12 cellular contexts compared by ENCODE assay signal in the genomic region with DNA sequence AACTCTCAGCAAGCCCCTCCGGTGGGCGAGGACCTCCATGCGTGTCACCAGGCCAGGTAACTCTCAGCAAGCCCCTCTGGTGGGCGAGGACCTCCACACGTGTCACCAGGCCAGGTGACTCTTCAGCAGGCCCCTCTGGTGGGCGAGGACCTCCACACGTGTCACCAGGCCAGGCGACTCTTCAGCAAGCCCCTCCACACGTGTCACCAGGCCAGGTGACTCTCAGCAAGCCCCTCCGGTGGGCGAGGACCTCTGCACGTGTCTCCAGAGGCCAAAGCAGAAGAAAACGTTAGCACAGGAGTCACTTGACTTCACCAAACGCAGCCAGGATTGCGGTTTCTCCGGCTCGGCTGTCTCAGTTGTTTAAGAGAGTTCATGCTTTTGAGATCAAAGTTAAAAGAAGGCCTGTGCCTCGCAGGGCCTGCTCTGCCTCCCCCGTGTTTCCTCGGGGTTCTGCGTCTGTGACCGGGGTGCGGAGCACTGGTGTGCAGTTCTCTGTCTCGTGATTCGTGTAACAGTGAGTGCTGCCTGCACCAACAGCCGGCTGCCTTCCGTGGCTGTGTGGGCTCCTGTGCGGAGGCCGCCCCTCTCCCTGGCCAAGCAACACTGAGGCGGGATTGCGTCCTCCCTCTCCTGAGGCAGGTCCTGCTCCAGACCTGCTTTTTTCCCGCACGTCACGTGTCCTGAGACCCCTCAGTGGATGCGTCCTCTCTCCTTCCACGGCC.
"Had no signal": no experiment of that assay in that cellular context is flagged by ENCODE, and none has a peak within 500 bp of the region (broad histone marks: within the 10 kb centered on the region; RNA-seq: fewer than 3 reads in every experiment).

No MANE protein-coding gene starts in this region.

- ATAC-seq: activated CD4-positive, CD25-positive, alpha-beta regulatory T cell treated with anti-CD3 and anti-CD28 coated beads, Interleukin-2, amount 50 U/mL, for 24 hours had no signal

- H3K9me3 Mint-ChIP-seq: activated T-helper 2 cell treated with anti-CD3 and anti-CD28 coated beads, Interferon-gamma antibody, Interleukin-2, Interleukin-4, amounts not matched to agents 10 μg/mL and 5 μg/mL and 100 μg/mL, durations not matched to agents 14 hours and 24 hours and 36 hours; stimulated activated naive CD8-positive, alpha-beta T cell treated with anti-CD3 and anti-CD28 coated beads, Interleukin-15, Interleukin-2, amounts not matched to agents 100 ng/mL and 50 ng/mL, for 24 hours had no signal

- H3K27ac Mint-ChIP-seq: activated T-helper 2 cell treated with anti-CD3 and anti-CD28 coated beads, Interferon-gamma antibody, Interleukin-2, Interleukin-4, amounts not matched to agents 10 μg/mL and 5 μg/mL and 100 μg/mL, durations not matched to agents 14 hours and 24 hours and 36 hours; stimulated activated naive CD8-positive, alpha-beta T cell treated with anti-CD3 and anti-CD28 coated beads, Interleukin-15, Interleukin-2, amounts not matched to agents 100 ng/mL and 50 ng/mL, for 24 hours had no signal

- H3K4me1 ChIP-seq: esophagus muscularis mucosa had no signal

- H3K27me3 ChIP-seq: neutrophil had no signal

- H3K36me3 ChIP-seq: esophagus muscularis mucosa, neutrophil had no signal

- H3K27ac ChIP-seq: esophagus muscularis mucosa, neutrophil had no signal

- H3K9me3 ChIP-seq: esophagus muscularis mucosa, neutrophil had no signal

- H3K4me3 Mint-ChIP-seq: stimulated activated naive CD8-positive, alpha-beta T cell treated with anti-CD3 and anti-CD28 coated beads, Interleukin-15, Interleukin-2, amounts not matched to agents 100 ng/mL and 50 ng/mL, for 24 hours had no signal

- DNase-seq: activated CD4-positive, alpha-beta T cell treated with anti-CD3 and anti-CD28 coated beads, Interleukin-2, amount 50 U/mL, for 4 hours; activated naive CD4-positive, alpha-beta T cell treated with anti-CD3 and anti-CD28 coated beads, Interleukin-2, amount 50 U/mL, for 16 hours; hypothalamus; kidney glomerular epithelial cell; mammary epithelial cell; small intestine; stimulated activated CD4-positive, alpha-beta T cell treated with anti-CD3 and anti-CD28 coated beads, Interleukin-4, amount 100 ng/mL, for 4 hours had no signal

- H3K27me3 Mint-ChIP-seq: stimulated activated naive CD8-positive, alpha-beta T cell treated with anti-CD3 and anti-CD28 coated beads, Interleukin-15, Interleukin-2, amounts not matched to agents 100 ng/mL and 50 ng/mL, for 24 hours had no signal

- H3K4me3 ChIP-seq: esophagus muscularis mucosa had no signal
